Comparison of ENCODE assay signal across 8 cellular contexts in the genomic region with DNA sequence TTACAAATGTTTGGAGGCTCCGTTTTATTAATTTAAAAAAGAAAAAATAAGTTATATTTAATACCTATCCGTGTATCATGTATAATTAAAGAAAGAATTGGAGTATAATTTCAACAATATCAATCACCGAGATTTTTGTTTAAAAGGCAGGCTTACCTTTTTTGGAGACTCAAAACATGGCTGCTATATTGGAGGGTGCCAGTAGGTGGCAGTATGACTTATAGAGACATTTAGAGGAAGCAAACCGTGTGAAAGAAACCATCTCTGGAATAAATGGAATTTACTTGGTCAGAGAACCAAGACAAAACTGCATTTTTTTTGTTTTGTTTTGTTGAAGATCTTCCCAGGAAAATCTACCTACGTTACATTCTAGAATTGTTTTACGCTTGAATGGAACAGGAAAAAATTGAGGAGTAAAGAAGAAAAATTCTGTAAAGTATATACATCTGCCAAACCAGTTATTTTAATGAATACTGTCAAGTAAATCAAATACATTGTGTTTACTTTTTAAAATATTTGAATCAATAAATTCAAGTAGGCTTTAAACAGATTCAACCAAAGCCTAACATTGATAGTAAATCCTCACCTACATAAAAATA.
A peak's percentile ranks its signal among the peaks of the same experiment; 100 is the strongest.
DNase-seq lines count a peak whose midpoint lies in the region; ATAC-seq and TF ChIP-seq lines count a peak whose summit lies in the region.

No MANE protein-coding gene starts in this region.

- H3K9ac ChIP-seq in NT2/D1 (ENCODE audit: insufficient read length, low read depth): no peak overlapping the region

- no peaks in the 10 kb centered on the region for H3K4me1 ChIP-seq in NT2/D1 (ENCODE audit: insufficient read depth, insufficient read length)

- H3K27me3 ChIP-seq in NT2/D1 (ENCODE audit: insufficient read depth, insufficient read length): no peaks in the 10 kb centered on the region

- ATAC-seq in HG02973 (IDR thresholded peaks at IDR 0.05; ENCODE audit: unreplicated experiment): no peak

- TF ChIP-seq CTCF in fibroblast of the aortic adventitia (IDR thresholded peaks at IDR 0.05; ENCODE audit: insufficient read depth, low read length) (peak; percentile 74), retinal pigment epithelial cell (conservative IDR thresholded peaks at IDR 0.05; ENCODE audit: low read depth, low read length) (peak; percentile 57)

- DNase-seq in SIG-M5 treated with dmso at 0.1 percent for 504 hours (lab: John Stamatoyannopoulos, UW; ENCODE audit: unreplicated experiment): peak; percentile 49
- DNase-seq in SIG-M5 (lab: John Stamatoyannopoulos, UW): no peak
- peak; percentile 30 for DNase-seq in NT2/D1 (ENCODE audit: low read depth, low spot score)
- DNase-seq in activated T-cell treated with anti-CD3 and anti-CD28 coated beads for 24 hours (ENCODE audit: low read depth): peak; percentile 33
- peak; percentile 63 for DNase-seq in fibroblast of the aortic adventitia (ENCODE audit: low read depth)
- no peak for DNase-seq in retinal pigment epithelial cell (ENCODE audit: low read depth)
- no peak for DNase-seq in cortex of kidney (lab: John Stamatoyannopoulos, UW)

- no peak overlapping the region for H3K4me3 ChIP-seq in NT2/D1 (ENCODE audit: insufficient read length, low read depth)
- no peak overlapping the region for H3K4me3 ChIP-seq in fibroblast of the aortic adventitia (ENCODE audit: low read depth, low read length)
- no peak overlapping the region for H3K4me3 ChIP-seq in retinal pigment epithelial cell (ENCODE audit: low read length)

- no peaks in the 10 kb centered on the region for H3K9me3 ChIP-seq in NT2/D1 (ENCODE audit: insufficient read depth, low read length)

- no peaks in the 10 kb centered on the region for H3K36me3 ChIP-seq in NT2/D1 (ENCODE audit: insufficient read depth, insufficient read length, low read length)

Comparison
In these comparisons a context has a peak if more than half of its experiments do, and no peak if none do; other contexts are left out.
1. DNase-seq: peak in SIG-M5 treated with dmso at 0.1 percent for 504 hours (single experiment), NT2/D1 (single experiment), activated T-cell treated with anti-CD3 and anti-CD28 coated beads for 24 hours (single experiment) and fibroblast of the aortic adventitia (single experiment); none in SIG-M5 (single experiment), retinal pigment epithelial cell (single experiment) and cortex of kidney (single experiment).